Comparison of ENCODE assay signal across 1 cellular context in the genomic region with DNA sequence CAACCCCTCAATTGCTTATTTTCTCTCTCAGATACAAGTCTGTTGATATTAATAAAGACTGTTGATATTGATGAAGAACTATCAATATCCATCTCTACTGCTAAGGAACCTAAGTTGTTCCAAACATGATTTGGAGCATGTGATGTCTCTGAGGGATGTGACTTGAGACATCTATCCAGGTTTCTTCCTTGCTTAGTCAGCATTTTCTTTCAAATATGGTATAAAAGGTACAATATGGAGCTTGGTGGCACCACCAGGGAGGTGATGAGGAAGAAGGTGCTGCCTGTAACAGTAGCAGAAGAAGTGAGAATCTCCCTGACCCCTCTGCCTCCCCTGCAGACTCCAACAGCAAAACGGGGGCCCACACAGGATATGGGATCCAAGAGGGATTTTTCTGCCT.
TF ChIP-seq lines count a peak whose summit lies in the region.

No MANE protein-coding gene starts in this region.

TF ChIP-seq in HepG2, 621 proteins besides CTCF, POLR2A, EP300 and RAD21 (continued from another document):
- TF ChIP-seq NFAT5 (CRISPR knock-in tag; IDR thresholded peaks at IDR 0.05) (no peak), ZNF329 (CRISPR knock-in tag; IDR thresholded peaks at IDR 0.05; ENCODE audit: low read depth) (no peak), HNRNPUL1 (IDR thresholded peaks at IDR 0.05; ENCODE audit: low read depth, low read length) (no peak), ZNF577 (CRISPR knock-in tag; IDR thresholded peaks at IDR 0.05; ENCODE audit: borderline replicate concordance, low read depth) (no peak), ZNF343 (CRISPR knock-in tag; IDR thresholded peaks at IDR 0.05) (no peak), CREBL2 (CRISPR knock-in tag; IDR thresholded peaks at IDR 0.05; ENCODE audit: borderline replicate concordance) (no peak)
- TF ChIP-seq, protein P1, sequence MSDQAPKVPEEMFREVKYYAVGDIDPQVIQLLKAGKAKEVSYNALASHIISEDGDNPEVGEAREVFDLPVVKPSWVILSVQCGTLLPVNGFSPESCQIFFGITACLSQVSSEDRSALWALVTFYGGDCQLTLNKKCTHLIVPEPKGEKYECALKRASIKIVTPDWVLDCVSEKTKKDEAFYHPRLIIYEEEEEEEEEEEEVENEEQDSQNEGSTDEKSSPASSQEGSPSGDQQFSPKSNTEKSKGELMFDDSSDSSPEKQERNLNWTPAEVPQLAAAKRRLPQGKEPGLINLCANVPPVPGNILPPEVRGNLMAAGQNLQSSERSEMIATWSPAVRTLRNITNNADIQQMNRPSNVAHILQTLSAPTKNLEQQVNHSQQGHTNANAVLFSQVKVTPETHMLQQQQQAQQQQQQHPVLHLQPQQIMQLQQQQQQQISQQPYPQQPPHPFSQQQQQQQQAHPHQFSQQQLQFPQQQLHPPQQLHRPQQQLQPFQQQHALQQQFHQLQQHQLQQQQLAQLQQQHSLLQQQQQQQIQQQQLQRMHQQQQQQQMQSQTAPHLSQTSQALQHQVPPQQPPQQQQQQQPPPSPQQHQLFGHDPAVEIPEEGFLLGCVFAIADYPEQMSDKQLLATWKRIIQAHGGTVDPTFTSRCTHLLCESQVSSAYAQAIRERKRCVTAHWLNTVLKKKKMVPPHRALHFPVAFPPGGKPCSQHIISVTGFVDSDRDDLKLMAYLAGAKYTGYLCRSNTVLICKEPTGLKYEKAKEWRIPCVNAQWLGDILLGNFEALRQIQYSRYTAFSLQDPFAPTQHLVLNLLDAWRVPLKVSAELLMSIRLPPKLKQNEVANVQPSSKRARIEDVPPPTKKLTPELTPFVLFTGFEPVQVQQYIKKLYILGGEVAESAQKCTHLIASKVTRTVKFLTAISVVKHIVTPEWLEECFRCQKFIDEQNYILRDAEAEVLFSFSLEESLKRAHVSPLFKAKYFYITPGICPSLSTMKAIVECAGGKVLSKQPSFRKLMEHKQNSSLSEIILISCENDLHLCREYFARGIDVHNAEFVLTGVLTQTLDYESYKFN (CRISPR knock-in tag; conservative IDR thresholded peaks at IDR 0.05), result no peak
